20 cellular contexts compared by ENCODE assay signal in genomic region chr9:121301881-121302286, GRCh38. TPM values are rescaled to one million over a fixed set of nuclear protein-coding genes. Genes with fewer than 3 reads are reported as not detected.
DNase-seq lines count a peak whose midpoint lies in the region; ATAC-seq and TF ChIP-seq lines count a peak whose summit lies in the region.
"Had no signal": no experiment of that assay in that cellular context is flagged by ENCODE, and none has a peak within 500 bp of the region (broad histone marks: within the 10 kb centered on the region; RNA-seq: fewer than 3 reads in every experiment).

No MANE protein-coding gene starts in this region.

- H3K27me3 ChIP-seq in lower lobe of right lung (ENCODE audit: low read depth) (no peaks in the 10 kb centered on the region), spleen (replicated peaks in 1 of 7) (peaks cover 0 to 10% (median 0%) of the 10 kb centered on the region in 7 donors), uterus (no peaks in the 10 kb centered on the region), H7 (ENCODE audit: control insufficient read depth, insufficient read depth, low read length) (peaks cover 17% of the 10 kb centered on the region)
- H3K27me3 ChIP-seq: neutrophil had no signal

- H3K4me1 ChIP-seq in lower lobe of right lung = peaks cover 69% of the 10 kb centered on the region
- H3K4me1 ChIP-seq in spleen = peaks cover 17 to 48% (median 38%) of the 10 kb centered on the region in 6 donors
- peaks cover 3 to 49% of the 10 kb centered on the region in 2 donors for H3K4me1 ChIP-seq in uterus

- H3K36me3 ChIP-seq in lower lobe of right lung = peaks cover 52% of the 10 kb centered on the region
- H3K36me3 ChIP-seq in spleen = peaks cover 0 to 54% (median 31%) of the 10 kb centered on the region in 6 donors
- H3K36me3 ChIP-seq in uterus = no peaks in the 10 kb centered on the region
- H3K36me3 ChIP-seq in H7 (replicated peaks; ENCODE audit: control insufficient read depth, insufficient read depth, low read length) = no peaks in the 10 kb centered on the region

- peak; percentile 58 for DNase-seq in cardiac septum (ENCODE audit: low spot score)
- no peak for DNase-seq in Right ventricle myocardium superior
- peak; percentile 30 for DNase-seq in lower lobe of right lung
- DNase-seq in spleen = peak; percentile 40
- DNase-seq in uterus = peak in 1 of 2 donors; percentile 25
- DNase-seq in NCI-H1105 treated with DMSO at 0.1 percent for 48 hours (lab: John Stamatoyannopoulos, UW) = no peak
- no peak for DNase-seq in H7
- DNase-seq in epidermal melanocyte (ENCODE audit: insufficient read length, low spot score) = no peak
- DNase-seq: activated CD4-positive, alpha-beta T cell treated with anti-CD3 and anti-CD28 coated beads, Interleukin-2, amount 50 U/mL, for 48 hours; AML-193; DMS79 treated with DMSO at 0.1 percent for 48 hours; MV-4-11; NCI-H187 treated with DMSO at 0.1 percent for 48 hours; NCI-H226; NCI-H748 treated with DMSO at 0.1 percent for 48 hours; stimulated activated CD8-positive, alpha-beta memory T cell treated with anti-CD3 and anti-CD28 coated beads, Interleukin-4, amount 100 ng/mL, for 48 hours; T-helper 9 cell had no signal

- ATAC-seq in Right ventricle myocardium superior (ENCODE audit: poor library complexity) = no peak
- no peak for ATAC-seq in lower lobe of right lung
- ATAC-seq: WTC11 had no signal

- WGBS in spleen, 5 donors = 80 to 98% (median 94%) methylated on average over 1 to 11 of the region's 11 CpGs

- H3K4me3 ChIP-seq in lower lobe of right lung = peak overlapping the region; percentile 13
- H3K4me3 ChIP-seq in spleen = no peak overlapping the region
- H3K4me3 ChIP-seq in uterus = peak overlapping the region in 1 of 2 donors; percentile 2
- no peak overlapping the region for H3K4me3 ChIP-seq in H7 (ENCODE audit: insufficient read depth, low read depth, low read length)

- intact Hi-C loops in cardiac septum (cut with DNase I) (loop anchor here (2.0 kb wide), 1 partner anchor 19 kb away; no protein-coding TSS in a partner anchor), Right ventricle myocardium superior (cut with DNase I) (no loop called here), lower lobe of right lung (cut with DNase I) (no loop called here), spleen (cut with DNase I; ENCODE audit: low total_unique reads) (no loop called here), uterus (cut with DNase I; ENCODE audit: low total_unique reads) (no loop called here)

- no peak overlapping the region for H3K27ac ChIP-seq in lower lobe of right lung
- H3K27ac ChIP-seq in spleen = no peak overlapping the region
- peak overlapping the region; percentile 95 to 100 for H3K27ac ChIP-seq in uterus
- H3K27ac ChIP-seq: KMS-11, neutrophil had no signal

- no peak for TF ChIP-seq POLR2A in spleen (IDR thresholded peaks at IDR 0.05)
- no peak for TF ChIP-seq POLR2A in uterus (IDR thresholded peaks at IDR 0.05)

- H3K9me3 ChIP-seq in lower lobe of right lung = no peaks in the 10 kb centered on the region
- H3K9me3 ChIP-seq in spleen = no peaks in the 10 kb centered on the region
- H3K9me3 ChIP-seq in uterus = no peaks in the 10 kb centered on the region
- H3K9me3 ChIP-seq: neutrophil had no signal

- TF ChIP-seq CTCF in lower lobe of right lung (IDR thresholded peaks at IDR 0.05) (no peak), spleen (IDR thresholded peaks at IDR 0.05 in 8 of 11, conservative IDR thresholded peaks at IDR 0.05 in 3 of 11) (no peak), uterus (IDR thresholded peaks at IDR 0.05) (no peak)

RNA-seq across cellular contexts. Expression of gene GSN, which starts 33.9 kb away (rescaled TPM):
- total RNA-seq in cardiac septum = 855 TPM
- 837 TPM for total RNA-seq in Right ventricle myocardium superior
- total RNA-seq in lower lobe of right lung = 388 TPM
- total RNA-seq in spleen = 100 to 1,000 TPM; 165 to 432 (median 263) TPM
- polyA plus RNA-seq in spleen = 100 to 1,000 TPM; 115 to 252 (median 122) TPM
- 1,000 to 10,000 TPM in 2 of 4 donors, 100 to 1,000 TPM in 2; 567 to 1,619 (median 884) TPM for total RNA-seq in uterus
- total RNA-seq in H7 (2014; rRNA removed; shearing (Covaris generic)) = 73.0 and 78.5 TPM in 2 replicates

Comparison
In these comparisons a context has a peak if more than half of its experiments do, and no peak if none do; other contexts are left out.
1. DNase-seq: peak in cardiac septum (single experiment), lower lobe of right lung (single experiment) and spleen (single experiment); none in Right ventricle myocardium superior (single experiment), NCI-H1105 treated with DMSO at 0.1 percent for 48 hours (single experiment), H7 (single experiment) and epidermal melanocyte (single experiment).
2. H3K27ac ChIP-seq: peak in uterus (2 of 2); none in lower lobe of right lung (single experiment) and spleen (0 of 8).